Comparison of ENCODE assay signal across 16 cellular contexts in genomic region chr12:92844147-92844763, GRCh38.
"Had no signal": no experiment of that assay in that cellular context is flagged by ENCODE, and none has a peak within 500 bp of the region (broad histone marks: within the 10 kb centered on the region; RNA-seq: fewer than 3 reads in every experiment).

No MANE protein-coding gene starts in this region.

- H3K27ac Mint-ChIP-seq: activated naive CD8-positive, alpha-beta T cell treated with anti-CD3 and anti-CD28 coated beads, Interleukin-2, amount 50 U/mL, for 24 hours; activated T-helper 17 cell treated with anti-CD3 and anti-CD28 coated beads, Interleukin-2, amount 50 U/mL, for 72 hours; naive B cell; stimulated activated memory B cell treated with anti-CD40 and anti-IgM and Interleukin-4, amounts not matched to agents 10 μg/mL and 1 μg/mL and 100 μg/mL, for 72 hours had no signal

- H3K4me1 ChIP-seq: colonic mucosa had no signal

- H3K27me3 Mint-ChIP-seq: activated naive CD8-positive, alpha-beta T cell treated with anti-CD3 and anti-CD28 coated beads, Interleukin-2, amount 50 U/mL, for 24 hours; activated T-helper 17 cell treated with anti-CD3 and anti-CD28 coated beads, Interleukin-2, amount 50 U/mL, for 72 hours; naive B cell; stimulated activated memory B cell treated with anti-CD40 and anti-IgM and Interleukin-4, amounts not matched to agents 10 μg/mL and 1 μg/mL and 100 μg/mL, for 72 hours had no signal

- ATAC-seq: activated naive CD8-positive, alpha-beta T cell treated with anti-CD3 and anti-CD28 coated beads, Interleukin-2, amount 50 U/mL, for 24 hours; activated T-helper 17 cell treated with anti-CD3 and anti-CD28 coated beads, Interleukin-2, amount 50 U/mL, for 72 hours; left lobe of liver; pancreas; stimulated activated memory B cell treated with anti-CD40 and anti-IgM and Interleukin-4, amounts not matched to agents 10 μg/mL and 1 μg/mL and 100 μg/mL, for 72 hours had no signal

- H3K27me3 ChIP-seq: cardiac muscle cell, colonic mucosa, pancreas had no signal

- H3K4me1 Mint-ChIP-seq: activated T-helper 17 cell treated with anti-CD3 and anti-CD28 coated beads, Interleukin-2, amount 50 U/mL, for 72 hours; naive B cell; stimulated activated memory B cell treated with anti-CD40 and anti-IgM and Interleukin-4, amounts not matched to agents 10 μg/mL and 1 μg/mL and 100 μg/mL, for 72 hours had no signal

- H3K27ac ChIP-seq: cardiac muscle cell, colonic mucosa, pancreas had no signal

- H3K4me3 Mint-ChIP-seq: activated naive CD8-positive, alpha-beta T cell treated with anti-CD3 and anti-CD28 coated beads, Interleukin-2, amount 50 U/mL, for 24 hours; activated T-helper 17 cell treated with anti-CD3 and anti-CD28 coated beads, Interleukin-2, amount 50 U/mL, for 72 hours; naive B cell; stimulated activated memory B cell treated with anti-CD40 and anti-IgM and Interleukin-4, amounts not matched to agents 10 μg/mL and 1 μg/mL and 100 μg/mL, for 72 hours had no signal

- H3K4me3 ChIP-seq: cardiac muscle cell, colonic mucosa, pancreas had no signal

- H3K36me3 ChIP-seq: cardiac muscle cell, colonic mucosa, pancreas had no signal

- DNase-seq: activated CD4-positive, alpha-beta T cell treated with anti-CD3 and anti-CD28 coated beads for 1 hour; activated CD4-positive, alpha-beta T cell treated with anti-CD3 and anti-CD28 coated beads, Interleukin-2, amount 50 U/mL, for 4 hours; activated naive CD4-positive, alpha-beta T cell treated with Interleukin-2 at 50 U/mL for 16 hours; activated naive CD8-positive, alpha-beta T cell treated with anti-CD3 and anti-CD28 coated beads, Interleukin-2, amount 50 U/mL, for 24 hours; colonic mucosa; effector CD4-positive, alpha-beta T cell; mammary epithelial cell; naive B cell; pancreas; stimulated activated CD4-positive, alpha-beta T cell treated with anti-CD3 and anti-CD28 coated beads, Interleukin-2, amount 100 ng/mL, for 48 hours; T-helper 1 cell; T1000 had no signal

- H3K9me3 Mint-ChIP-seq: activated naive CD8-positive, alpha-beta T cell treated with anti-CD3 and anti-CD28 coated beads, Interleukin-2, amount 50 U/mL, for 24 hours; activated T-helper 17 cell treated with anti-CD3 and anti-CD28 coated beads, Interleukin-2, amount 50 U/mL, for 72 hours; naive B cell; stimulated activated memory B cell treated with anti-CD40 and anti-IgM and Interleukin-4, amounts not matched to agents 10 μg/mL and 1 μg/mL and 100 μg/mL, for 72 hours had no signal
